In genomic region chr19:45615795-45616708, GRCh38 we compare ENCODE assay signal across 8 cellular contexts. TPM values are rescaled to one million over a fixed set of nuclear protein-coding genes. Genes with fewer than 3 reads are reported as not detected.
A peak's percentile ranks its signal among the peaks of the same experiment; 100 is the strongest.
DNase-seq lines count a peak whose midpoint lies in the region; ATAC-seq and TF ChIP-seq lines count a peak whose summit lies in the region.

No MANE protein-coding gene starts in this region.

- no peaks in the 10 kb centered on the region for H3K9me3 Mint-ChIP-seq in activated CD8-positive, alpha-beta T cell treated with anti-CD3 and anti-CD28 coated beads for 36 hours

- DNase-seq in AG10803 (ENCODE audit: low read depth) (peak; percentile 66), H4 (ENCODE audit: low spot score) (peak; percentile 43), NCI-H774 (lab: John Stamatoyannopoulos, UW) (peak; percentile 71), mesenchymal stem cell (peak; percentile 81)
- peak; percentile 93 for DNase-seq in activated CD8-positive, alpha-beta T cell treated with anti-CD3 and anti-CD28 coated beads for 36 hours
- DNase-seq in effector memory CD4-positive, alpha-beta T cell: peak; percentile 64 to 74 (median 72)
- peak; percentile 25 to 41 for DNase-seq in stimulated activated CD8-positive, alpha-beta memory T cell treated with anti-CD3 and anti-CD28 coated beads, Interleukin-4, amount 100 ng/mL, for 4 hours (ENCODE audit: low read depth in 2 of 2, low spot score in 1 of 2)

- no peak overlapping the region for H3K14ac ChIP-seq in mesenchymal stem cell (ENCODE audit: low read length in 2 of 2)

- H2BK120ac ChIP-seq in mesenchymal stem cell (ENCODE audit: low read depth, low read length): no peak overlapping the region

- CTCF ChIA-PET in activated CD8-positive, alpha-beta T cell treated with anti-CD3 and anti-CD28 coated beads for 36 hours (lab: Charles Lee): interaction anchor here (1.0 to 2.0 kb wide), 3 partner anchors 10 to 30 kb away, joined by 3 to 7 read pairs (median 6); no protein-coding TSS in a partner anchor

- ATAC-seq in activated CD8-positive, alpha-beta T cell treated with anti-CD3 and anti-CD28 coated beads for 36 hours: peak; percentile 92
- ATAC-seq in GM19467 (IDR thresholded peaks at IDR 0.05; ENCODE audit: unreplicated experiment): no peak

- no peak overlapping the region for H2BK5ac ChIP-seq in mesenchymal stem cell (ENCODE audit: low read depth, low read length, poor library complexity, severe bottlenecking)

- no peak overlapping the region for H2BK15ac ChIP-seq in mesenchymal stem cell (ENCODE audit: low read depth, poor library complexity, severe bottlenecking)

- H3K18ac ChIP-seq in mesenchymal stem cell (ENCODE audit: low read depth in 1 of 2, low read length in 2 of 2): peak overlapping the region in 1 of 2 experiments; percentile 58

- H2AFZ ChIP-seq in mesenchymal stem cell (ENCODE audit: low read depth, low read length): no peak overlapping the region

- peak overlapping the region; percentile 73 for H4K8ac ChIP-seq in mesenchymal stem cell (ENCODE audit: low read length)

- POLR2A ChIA-PET in activated CD8-positive, alpha-beta T cell treated with anti-CD3 and anti-CD28 coated beads for 36 hours (lab: Charles Lee): interaction anchor here (0.6 to 5.2 kb wide), 4 partner anchors 20 to 75 kb away, joined by 4 to 30 read pairs (median 7); no protein-coding TSS in a partner anchor

- H3K4me1 Mint-ChIP-seq in activated CD8-positive, alpha-beta T cell treated with anti-CD3 and anti-CD28 coated beads for 36 hours (ENCODE audit: low read depth): peaks cover 23% of the 10 kb centered on the region

- no peaks in the 10 kb centered on the region for H3K9me3 ChIP-seq in effector memory CD4-positive, alpha-beta T cell (ENCODE audit: control insufficient read depth, low read length)
- H3K9me3 ChIP-seq in mesenchymal stem cell (ENCODE audit: control insufficient read depth, low read length): no peaks in the 10 kb centered on the region

- H3K36me3 Mint-ChIP-seq in activated CD8-positive, alpha-beta T cell treated with anti-CD3 and anti-CD28 coated beads for 36 hours (ENCODE audit: low read depth): peaks cover 55% of the 10 kb centered on the region

- H3K27ac Mint-ChIP-seq in activated CD8-positive, alpha-beta T cell treated with anti-CD3 and anti-CD28 coated beads for 36 hours: peak overlapping the region; percentile 43

- H3K9ac ChIP-seq in mesenchymal stem cell (ENCODE audit: low read length): no peak overlapping the region

- H3K27me3 ChIP-seq in effector memory CD4-positive, alpha-beta T cell (replicated peaks; ENCODE audit: control insufficient read depth, insufficient read depth, low read length, poor library complexity, severe bottlenecking): no peaks in the 10 kb centered on the region
- no peaks in the 10 kb centered on the region for H3K27me3 ChIP-seq in mesenchymal stem cell (ENCODE audit: control insufficient read depth in 1 of 2, insufficient read depth in 1 of 2, low read length in 2 of 2)

- peaks cover 51% of the 10 kb centered on the region for H3K36me3 ChIP-seq in effector memory CD4-positive, alpha-beta T cell (ENCODE audit: control insufficient read depth, insufficient read depth, low read length)
- peaks cover 63 to 73% of the 10 kb centered on the region in 2 experiments for H3K36me3 ChIP-seq in mesenchymal stem cell (ENCODE audit: control insufficient read depth in 1 of 2, insufficient read depth in 2 of 2, low read depth in 1 of 2, low read length in 2 of 2)

- WGBS in mesenchymal stem cell: 36% methylated on average over 33 of the region's 37 CpGs

- no peak overlapping the region for H3K4me3 ChIP-seq in AG10803 (ENCODE audit: low read length)
- no peak overlapping the region for H3K4me3 ChIP-seq in effector memory CD4-positive, alpha-beta T cell (ENCODE audit: insufficient read depth, low read depth, low read length, poor library complexity, severe bottlenecking)
- H3K4me3 ChIP-seq in mesenchymal stem cell (ENCODE audit: insufficient read depth in 1 of 2, low read depth in 1 of 2, low read length in 2 of 2): no peak overlapping the region

- peak overlapping the region; percentile 62 for H4K91ac ChIP-seq in mesenchymal stem cell (ENCODE audit: low read length)

- H3K4me3 Mint-ChIP-seq in activated CD8-positive, alpha-beta T cell treated with anti-CD3 and anti-CD28 coated beads for 36 hours: no peak overlapping the region

- TF ChIP-seq CTCF in AG10803 (conservative IDR thresholded peaks at IDR 0.05; ENCODE audit: low read length): no peak
- TF ChIP-seq CTCF in activated CD8-positive, alpha-beta T cell treated with anti-CD3 and anti-CD28 coated beads for 36 hours (IDR thresholded peaks at IDR 0.05): no peak

- peaks cover 5% of the 10 kb centered on the region for H3K79me1 ChIP-seq in mesenchymal stem cell (replicated peaks; ENCODE audit: low read length, poor library complexity, severe bottlenecking)

- H2AK5ac ChIP-seq in mesenchymal stem cell (ENCODE audit: low read length, severe bottlenecking): no peak overlapping the region

- no peak overlapping the region for H3K4me2 ChIP-seq in mesenchymal stem cell (ENCODE audit: low read length, poor library complexity, severe bottlenecking)

- no peak overlapping the region for H3K27ac ChIP-seq in effector memory CD4-positive, alpha-beta T cell (ENCODE audit: insufficient read depth, low read length, poor library complexity, severe bottlenecking)
- H3K27ac ChIP-seq in mesenchymal stem cell (ENCODE audit: low read length, poor library complexity, severe bottlenecking): no peak overlapping the region

- intact Hi-C loops in activated CD8-positive, alpha-beta T cell treated with anti-CD3 and anti-CD28 coated beads for 36 hours (cut with micrococcal nuclease): no loop called here

- no peak overlapping the region for H2BK12ac ChIP-seq in mesenchymal stem cell (ENCODE audit: low read length in 2 of 2)

- no peak overlapping the region for H3K23ac ChIP-seq in mesenchymal stem cell (ENCODE audit: low read length in 2 of 2)

- peak overlapping the region in 1 of 2 experiments; percentile 73 for H3K4ac ChIP-seq in mesenchymal stem cell (ENCODE audit: low read depth in 1 of 2, low read length in 2 of 2)

- peaks cover 7% of the 10 kb centered on the region for H3K4me1 ChIP-seq in effector memory CD4-positive, alpha-beta T cell (ENCODE audit: control insufficient read depth, insufficient read depth, low read length, poor library complexity, severe bottlenecking)
- peaks cover 13% of the 10 kb centered on the region for H3K4me1 ChIP-seq in mesenchymal stem cell (ENCODE audit: control insufficient read depth, insufficient read depth, low read depth, low read length)

- no peaks in the 10 kb centered on the region for H3K27me3 Mint-ChIP-seq in activated CD8-positive, alpha-beta T cell treated with anti-CD3 and anti-CD28 coated beads for 36 hours

RNA-seq across cellular contexts. Expression of gene GPR4, which starts 14.0 kb away (rescaled TPM):
- not detected in 2 replicates for total RNA-seq in H4 (2014; rRNA removed; shearing (Covaris generic))
- not detected for total RNA-seq in activated CD8-positive, alpha-beta T cell treated with anti-CD3 and anti-CD28 coated beads for 36 hours
- 0.73 TPM for polyA plus RNA-seq in mesenchymal stem cell (2013, experiment 1 of 2)
- 0.77 TPM for polyA plus RNA-seq in mesenchymal stem cell (2013, experiment 2 of 2)

RNA-seq across cellular contexts. Expression of gene EML2, which starts 23.1 kb away (rescaled TPM):
- 5.1 and 11.7 TPM in 2 replicates for total RNA-seq in H4 (2014; rRNA removed; shearing (Covaris generic))
- total RNA-seq in activated CD8-positive, alpha-beta T cell treated with anti-CD3 and anti-CD28 coated beads for 36 hours: 100 to 1,000 TPM; 103 to 113 TPM
- 13.5 TPM for polyA plus RNA-seq in mesenchymal stem cell (2013, experiment 1 of 2)
- 13.8 TPM for polyA plus RNA-seq in mesenchymal stem cell (2013, experiment 2 of 2)

RNA-seq across cellular contexts. Expression of gene OPA3, which starts 31.4 kb away (rescaled TPM):
- 4.8 and 5.3 TPM in 2 replicates for total RNA-seq in H4 (2014; rRNA removed; shearing (Covaris generic))
- total RNA-seq in activated CD8-positive, alpha-beta T cell treated with anti-CD3 and anti-CD28 coated beads for 36 hours: 10 to 100 TPM; 13.7 to 14.3 TPM
- 13.4 TPM for polyA plus RNA-seq in mesenchymal stem cell (2013, experiment 1 of 2)
- 13.7 TPM for polyA plus RNA-seq in mesenchymal stem cell (2013, experiment 2 of 2)

RNA-seq across cellular contexts. Expression of gene GIPR, which starts 52.0 kb away (rescaled TPM):
- total RNA-seq in H4 (2014; rRNA removed; shearing (Covaris generic)): not detected in 2 replicates
- 1 to 10 TPM; 5.9 to 6.8 TPM for total RNA-seq in activated CD8-positive, alpha-beta T cell treated with anti-CD3 and anti-CD28 coated beads for 36 hours
- polyA plus RNA-seq in mesenchymal stem cell (2013, experiment 1 of 2): 6.2 TPM
- 5.2 TPM for polyA plus RNA-seq in mesenchymal stem cell (2013, experiment 2 of 2)

Comparison
In these comparisons a context has a peak if more than half of its experiments do, and no peak if none do; other contexts are left out.
1. DNase-seq: peak in every context shown above with its lines; median percentile 93 in activated CD8-positive, alpha-beta T cell treated with anti-CD3 and anti-CD28 coated beads for 36 hours; 81 in mesenchymal stem cell; 72 in effector memory CD4-positive, alpha-beta T cell; 71 in NCI-H774; 66 in AG10803; 43 in H4; 33 in stimulated activated CD8-positive, alpha-beta memory T cell treated with anti-CD3 and anti-CD28 coated beads, Interleukin-4, amount 100 ng/mL, for 4 hours.